ENCODE assay signal across 8 cellular contexts in the genomic region with DNA sequence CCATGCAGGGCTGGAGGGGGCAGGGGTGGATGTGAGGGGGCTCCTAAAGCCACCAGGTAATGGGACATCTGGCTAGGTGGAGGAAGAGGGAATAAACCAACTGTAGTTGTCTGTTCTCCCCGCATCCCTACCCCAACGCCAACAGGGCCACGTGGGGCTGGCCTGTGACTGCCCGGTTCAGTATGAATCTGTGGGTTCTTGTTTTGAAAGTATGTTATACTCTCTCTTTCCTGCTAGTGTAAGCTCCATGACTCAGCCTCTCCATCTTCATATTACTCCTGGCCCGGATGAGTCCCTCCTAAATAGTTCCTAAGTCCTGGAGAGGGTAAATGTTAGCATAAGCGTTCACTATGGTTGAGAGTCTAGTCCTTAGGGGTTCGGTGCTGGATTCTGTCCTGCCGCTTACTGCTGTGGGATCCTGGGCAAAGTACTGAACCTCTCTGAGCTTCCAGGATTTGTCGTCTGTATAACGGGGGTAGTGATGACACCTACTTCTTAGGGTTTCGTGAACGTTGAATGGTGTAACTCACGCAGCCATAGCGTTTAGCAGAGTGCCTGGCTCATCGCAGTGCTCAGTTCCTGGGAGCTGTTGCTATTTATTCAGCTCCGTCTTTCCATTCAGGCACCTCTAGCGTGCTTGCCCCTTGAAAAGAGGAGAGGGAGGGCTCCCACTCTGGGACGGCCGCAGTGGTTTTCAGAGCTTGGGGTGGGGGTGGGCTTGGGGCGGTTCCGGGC. TPM values are rescaled to one million over a fixed set of nuclear protein-coding genes. Genes with fewer than 3 reads are reported as not detected.
DNase-seq lines count a peak whose midpoint lies in the region; ATAC-seq and TF ChIP-seq lines count a peak whose summit lies in the region.

No MANE protein-coding gene starts in this region.

- no peaks in the 10 kb centered on the region for H3K9me3 Mint-ChIP-seq in CD8-positive, alpha-beta memory T cell

- H3K36me3 ChIP-seq in CD8-positive, alpha-beta memory T cell (ENCODE audit: insufficient read depth, low read length) = no peaks in the 10 kb centered on the region
- H3K36me3 ChIP-seq in esophagus muscularis mucosa (no peaks in the 10 kb centered on the region), ovary (no peaks in the 10 kb centered on the region)

- H3K27ac ChIP-seq in CD8-positive, alpha-beta memory T cell (ENCODE audit: low read depth, low read length) = no peak overlapping the region
- H3K27ac ChIP-seq in esophagus muscularis mucosa (replicated peaks in 1 of 4) (no peak overlapping the region), ovary (no peak overlapping the region)

- no peak for ATAC-seq in HG03571 (IDR thresholded peaks at IDR 0.05; ENCODE audit: unreplicated experiment)

- peaks cover 6 to 14% (median 9%) of the 10 kb centered on the region in 3 donors for H3K4me1 Mint-ChIP-seq in CD8-positive, alpha-beta memory T cell

- H3K27me3 Mint-ChIP-seq in CD8-positive, alpha-beta memory T cell = peaks cover 47 to 78% of the 10 kb centered on the region in 2 donors

- DNase-seq in CD8-positive, alpha-beta memory T cell = no peak
- DNase-seq in M059J (ENCODE audit: low read depth) (peak; percentile 74), esophagus muscularis mucosa (ENCODE audit: extremely low spot score) (no peak), ovary (no peak), NCI-H2196 treated with DMSO at 0.1 percent for 48 hours (lab: John Stamatoyannopoulos, UW; ENCODE audit: unreplicated experiment) (no peak), T-helper 1 cell (no peak), epidermal melanocyte (ENCODE audit: insufficient read length, low spot score) (no peak)

- no peaks in the 10 kb centered on the region for H3K36me3 Mint-ChIP-seq in CD8-positive, alpha-beta memory T cell

- no peaks in the 10 kb centered on the region for H3K4me1 ChIP-seq in CD8-positive, alpha-beta memory T cell (ENCODE audit: insufficient read depth, low read length)
- H3K4me1 ChIP-seq in esophagus muscularis mucosa (peaks cover 10 to 31% (median 29%) of the 10 kb centered on the region in 4 donors), ovary (ENCODE audit: insufficient read depth) (peaks cover 5% of the 10 kb centered on the region)

- CTCF ChIA-PET in CD8-positive, alpha-beta memory T cell (lab: Charles Lee) = interaction anchor here (0.9 to 2.1 kb wide), 10 partner anchors 10 to 687 kb away, joined by 3 to 21 read pairs (median 4); no protein-coding TSS in a partner anchor

- H3K4me3 ChIP-seq in CD8-positive, alpha-beta memory T cell (ENCODE audit: low read length) = no peak overlapping the region
- H3K4me3 ChIP-seq in esophagus muscularis mucosa (peak overlapping the region; percentile 42 to 57 (median 49)), ovary (peak overlapping the region; percentile 16)

- intact Hi-C loops in esophagus muscularis mucosa (cut with DNase I) = loop anchor here (2.0 to 5.0 kb wide), 2 partner anchors 314 to 638 kb away; no protein-coding TSS in a partner anchor
- intact Hi-C loops in ovary (cut with DNase I) = loop anchor here in 1 of 4 donors (5.0 kb wide), 1 partner anchor 498 kb away; no protein-coding TSS in a partner anchor

- no peaks in the 10 kb centered on the region for H3K9me3 ChIP-seq in CD8-positive, alpha-beta memory T cell (ENCODE audit: low read length)
- H3K9me3 ChIP-seq in esophagus muscularis mucosa (no peaks in the 10 kb centered on the region), ovary (no peaks in the 10 kb centered on the region)

- peak overlapping the region in 5 of 7 donors; percentile 3 to 54 (median 43) for H3K4me3 Mint-ChIP-seq in CD8-positive, alpha-beta memory T cell

- TF ChIP-seq CTCF in esophagus muscularis mucosa (IDR thresholded peaks at IDR 0.05) (no peak), ovary (IDR thresholded peaks at IDR 0.05) (no peak)

- H3K27me3 ChIP-seq in CD8-positive, alpha-beta memory T cell (ENCODE audit: insufficient read depth, low read length, poor library complexity, severe bottlenecking) = peaks cover 25% of the 10 kb centered on the region
- H3K27me3 ChIP-seq in esophagus muscularis mucosa (peaks cover 4 to 99% (median 21%) of the 10 kb centered on the region in 4 donors), ovary (no peaks in the 10 kb centered on the region)

- TF ChIP-seq POLR2A in esophagus muscularis mucosa (IDR thresholded peaks at IDR 0.05; ENCODE audit: low read depth) (no peak), ovary (IDR thresholded peaks at IDR 0.05) (no peak)

- no peak for TF ChIP-seq EP300 in esophagus muscularis mucosa (IDR thresholded peaks at IDR 0.05)
- TF ChIP-seq EP300 in ovary (IDR thresholded peaks at IDR 0.05) = no peak

- 34% methylated on average over 20 of the region's 21 CpGs for WGBS in esophagus muscularis mucosa
- 25 to 31% (median 30%) methylated on average over 20 to 21 of the region's 21 CpGs for WGBS in ovary, 3 donors

- POLR2A ChIA-PET in CD8-positive, alpha-beta memory T cell (lab: Charles Lee) = no interaction called here

- H3K27ac Mint-ChIP-seq in CD8-positive, alpha-beta memory T cell = peak overlapping the region in 2 of 8 donors; percentile 20 to 31

RNA-seq across cellular contexts. Expression of a gene that starts 28.8 kb away (rescaled TPM):
- total RNA-seq in CD8-positive, alpha-beta memory T cell = not detected
- not detected for polyA plus RNA-seq in CD8-positive, alpha-beta memory T cell
- total RNA-seq in M059J (2014; rRNA removed; shearing (Covaris generic)) = 2.9 and 5.3 TPM in 2 replicates
- not detected for total RNA-seq in esophagus muscularis mucosa
- total RNA-seq in ovary = 10 to 100 TPM in 1 of 7 donors, under 1 TPM in 2, not detected in 4; 0.10 to 17.0 (median 0.87) TPM
- polyA plus RNA-seq in ovary = under 1 TPM in 1 of 2 donors, not detected in 1; 0.11 TPM
